In genomic region chr5:59249726-59250125, GRCh38 we compare ENCODE assay signal across 25 cellular contexts.
DNase-seq lines count a peak whose midpoint lies in the region; ATAC-seq and TF ChIP-seq lines count a peak whose summit lies in the region.
"Had no signal": no experiment of that assay in that cellular context is flagged by ENCODE, and none has a peak within 500 bp of the region (broad histone marks: within the 10 kb centered on the region; RNA-seq: fewer than 3 reads in every experiment).

No MANE protein-coding gene starts in this region.

- peaks cover 1 to 5% of the 10 kb centered on the region in 2 donors for H3K36me3 Mint-ChIP-seq in stimulated activated naive B cell treated with anti-CD40 and anti-IgM and Interleukin-4, amounts not matched to agents 10 μg/mL and 1 μg/mL and 100 μg/mL, for 72 hours
- H3K36me3 Mint-ChIP-seq in activated naive CD4-positive, alpha-beta T cell treated with anti-CD3 and anti-CD28 coated beads for 36 hours (ENCODE audit: low read depth): no peaks in the 10 kb centered on the region
- H3K36me3 Mint-ChIP-seq: CD14-positive monocyte; CD4-positive, alpha-beta memory T cell; CD4-positive, CD25-positive, alpha-beta regulatory T cell; CD8-positive, alpha-beta memory T cell had no signal

- H3K4me1 ChIP-seq in gastroesophageal sphincter: peaks cover 7 to 66% (median 14%) of the 10 kb centered on the region in 3 donors
- peaks cover 28% of the 10 kb centered on the region for H3K4me1 ChIP-seq in psoas muscle
- H3K4me1 ChIP-seq: BLaER1 had no signal

- CTCF ChIA-PET in activated naive CD4-positive, alpha-beta T cell treated with anti-CD3 and anti-CD28 coated beads for 36 hours (lab: Charles Lee): interaction anchor here (0.6 kb wide), 2 partner anchors 85 to 1064 kb away, joined by 3 read pairs; no protein-coding TSS in a partner anchor

- no peaks in the 10 kb centered on the region for H3K9me3 ChIP-seq in SK-N-MC (ENCODE audit: low read depth, low read length)
- peaks cover 0 to 8% (median 0%) of the 10 kb centered on the region in 3 donors for H3K9me3 ChIP-seq in gastroesophageal sphincter
- H3K9me3 ChIP-seq in psoas muscle: no peaks in the 10 kb centered on the region
- H3K9me3 ChIP-seq: BE2C, BLaER1 had no signal

- TF ChIP-seq POLR2A in gastroesophageal sphincter (IDR thresholded peaks at IDR 0.05): no peak

- intact Hi-C loops in psoas muscle (cut with DNase I): no loop called here
- intact Hi-C loops in activated naive CD4-positive, alpha-beta T cell treated with anti-CD3 and anti-CD28 coated beads for 36 hours (cut with micrococcal nuclease): no loop called here

- no peak for TF ChIP-seq CTCF in gastroesophageal sphincter (IDR thresholded peaks at IDR 0.05)
- TF ChIP-seq CTCF in psoas muscle (IDR thresholded peaks at IDR 0.05): no peak

- DNase-seq in SK-N-MC (ENCODE audit: low read depth, low spot score) (no peak), psoas muscle (no peak)
- no peak for DNase-seq in stimulated activated naive B cell treated with anti-CD40 and anti-IgM and Interleukin-4, amounts not matched to agents 10 μg/mL and 1 μg/mL and 100 μg/mL, for 72 hours
- no peak for DNase-seq in activated naive CD4-positive, alpha-beta T cell treated with anti-CD3 and anti-CD28 coated beads for 36 hours
- no peak for DNase-seq in activated effector memory CD4-positive, alpha-beta T cell treated with Interleukin-2 at 50 U/mL for 16 hours
- DNase-seq: 8988T; AML-193; BE2C; C1 segment of cervical spinal cord; CD4-positive, alpha-beta memory T cell; CD4-positive, CD25-positive, alpha-beta regulatory T cell; CD8-positive, alpha-beta memory T cell; COR-L47; DMS 273 treated with DMSO at 0.1 percent for 48 hours; DMS153; DMS53; DMS79; DND-41; EL; GDM1 had no signal

- H3K9ac ChIP-seq in SK-N-MC (ENCODE audit: insufficient read length): peak overlapping the region; percentile 22
- H3K9ac ChIP-seq: BLaER1 had no signal

- no peak overlapping the region for H3K27ac Mint-ChIP-seq in stimulated activated naive B cell treated with anti-CD40 and anti-IgM and Interleukin-4, amounts not matched to agents 10 μg/mL and 1 μg/mL and 100 μg/mL, for 72 hours
- no peak overlapping the region for H3K27ac Mint-ChIP-seq in activated naive CD4-positive, alpha-beta T cell treated with anti-CD3 and anti-CD28 coated beads for 36 hours
- H3K27ac Mint-ChIP-seq: CD4-positive, alpha-beta memory T cell; CD4-positive, CD25-positive, alpha-beta regulatory T cell; CD8-positive, alpha-beta memory T cell had no signal

- no peak overlapping the region for H3K4me3 ChIP-seq in SK-N-MC
- H3K4me3 ChIP-seq in gastroesophageal sphincter: no peak overlapping the region
- no peak overlapping the region for H3K4me3 ChIP-seq in psoas muscle
- H3K4me3 ChIP-seq: BLaER1, GM12878 had no signal

- H3K4me3 Mint-ChIP-seq in stimulated activated naive B cell treated with anti-CD40 and anti-IgM and Interleukin-4, amounts not matched to agents 10 μg/mL and 1 μg/mL and 100 μg/mL, for 72 hours: no peak overlapping the region
- H3K4me3 Mint-ChIP-seq in activated naive CD4-positive, alpha-beta T cell treated with anti-CD3 and anti-CD28 coated beads for 36 hours: no peak overlapping the region
- H3K4me3 Mint-ChIP-seq: CD14-positive monocyte; CD4-positive, alpha-beta memory T cell; CD4-positive, CD25-positive, alpha-beta regulatory T cell; CD8-positive, alpha-beta memory T cell had no signal

- no peaks in the 10 kb centered on the region for H3K4me1 Mint-ChIP-seq in stimulated activated naive B cell treated with anti-CD40 and anti-IgM and Interleukin-4, amounts not matched to agents 10 μg/mL and 1 μg/mL and 100 μg/mL, for 72 hours
- H3K4me1 Mint-ChIP-seq in activated naive CD4-positive, alpha-beta T cell treated with anti-CD3 and anti-CD28 coated beads for 36 hours (ENCODE audit: low read depth): no peaks in the 10 kb centered on the region
- H3K4me1 Mint-ChIP-seq: CD14-positive monocyte; CD4-positive, alpha-beta memory T cell; CD4-positive, CD25-positive, alpha-beta regulatory T cell; CD8-positive, alpha-beta memory T cell had no signal

- H3K27ac ChIP-seq in SK-N-MC (peak overlapping the region; percentile 89), gastroesophageal sphincter (peak overlapping the region in 3 of 4 donors; percentile 29 to 66 (median 29)), psoas muscle (peak overlapping the region; percentile 34)
- H3K27ac ChIP-seq: BLaER1 had no signal

- no peaks in the 10 kb centered on the region for H3K36me3 ChIP-seq in SK-N-MC (ENCODE audit: insufficient read depth, low read length)
- no peaks in the 10 kb centered on the region for H3K36me3 ChIP-seq in gastroesophageal sphincter
- H3K36me3 ChIP-seq in psoas muscle (ENCODE audit: insufficient read depth in 1 of 2, low read depth in 1 of 2): no peaks in the 10 kb centered on the region
- H3K36me3 ChIP-seq: BE2C, BLaER1 had no signal

- TF ChIP-seq EP300 in gastroesophageal sphincter (IDR thresholded peaks at IDR 0.05): no peak

- ATAC-seq in gastroesophageal sphincter (no peak), psoas muscle (peak in 3 of 4 donors; percentile 39 to 57 (median 57)), GM19463 (IDR thresholded peaks at IDR 0.05; ENCODE audit: unreplicated experiment) (no peak)
- ATAC-seq in stimulated activated naive B cell treated with anti-CD40 and anti-IgM and Interleukin-4, amounts not matched to agents 10 μg/mL and 1 μg/mL and 100 μg/mL, for 72 hours (replicated peaks): no peak
- ATAC-seq: GM12878 had no signal

- no peaks in the 10 kb centered on the region for H3K27me3 ChIP-seq in gastroesophageal sphincter
- H3K27me3 ChIP-seq in psoas muscle (ENCODE audit: insufficient read depth in 3 of 3, low read length in 2 of 3): no peaks in the 10 kb centered on the region
- H3K27me3 ChIP-seq: BE2C, BLaER1 had no signal

- no peaks in the 10 kb centered on the region for H3K27me3 Mint-ChIP-seq in stimulated activated naive B cell treated with anti-CD40 and anti-IgM and Interleukin-4, amounts not matched to agents 10 μg/mL and 1 μg/mL and 100 μg/mL, for 72 hours
- H3K27me3 Mint-ChIP-seq in activated naive CD4-positive, alpha-beta T cell treated with anti-CD3 and anti-CD28 coated beads for 36 hours (ENCODE audit: low read depth): peaks cover 16% of the 10 kb centered on the region

- 91 to 100% methylated on average over 2 of the region's 2 CpGs for WGBS in gastroesophageal sphincter (ENCODE audit: low coverage in 1 of 2), 2 donors
- WGBS in psoas muscle, 3 donors: 84 to 96% (median 90%) methylated on average over 2 of the region's 2 CpGs

- H3K9me3 Mint-ChIP-seq in stimulated activated naive B cell treated with anti-CD40 and anti-IgM and Interleukin-4, amounts not matched to agents 10 μg/mL and 1 μg/mL and 100 μg/mL, for 72 hours: no peaks in the 10 kb centered on the region
- H3K9me3 Mint-ChIP-seq in activated naive CD4-positive, alpha-beta T cell treated with anti-CD3 and anti-CD28 coated beads for 36 hours: no peaks in the 10 kb centered on the region
- H3K9me3 Mint-ChIP-seq: CD4-positive, alpha-beta memory T cell had no signal

Comparison
In these comparisons a context has a peak if more than half of its experiments do, and no peak if none do; other contexts are left out.
1. H3K27ac ChIP-seq: peak in every context shown above with its lines; median percentile 89 in SK-N-MC; 34 in psoas muscle; 29 in gastroesophageal sphincter.
2. ATAC-seq: peak in psoas muscle (3 of 4); none in gastroesophageal sphincter (single experiment), stimulated activated naive B cell treated with anti-CD40 and anti-IgM and Interleukin-4, amounts not matched to agents 10 μg/mL and 1 μg/mL and 100 μg/mL, for 72 hours (0 of 2) and GM19463 (single experiment).